In the genomic region with DNA sequence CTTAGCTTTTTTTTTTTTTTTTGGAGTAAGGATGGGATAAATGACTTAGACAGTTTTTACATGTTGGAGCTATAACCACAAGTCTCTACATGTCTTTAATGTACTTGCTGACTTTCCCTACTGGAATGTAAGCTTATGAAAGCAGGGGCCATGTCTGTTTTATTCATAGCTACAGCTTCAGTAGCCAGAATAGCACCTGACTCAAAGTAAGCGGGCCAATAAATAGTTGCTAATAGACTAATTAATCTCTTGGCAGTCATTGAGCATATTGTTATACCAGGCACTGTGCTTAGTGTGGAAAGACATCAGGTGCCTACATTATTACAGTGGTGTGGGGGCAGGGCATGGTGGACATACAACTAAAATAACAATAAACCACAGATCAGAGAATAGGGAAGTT, we compare ENCODE assay signal across 11 cellular contexts.
A peak's percentile ranks its signal among the peaks of the same experiment; 100 is the strongest.
DNase-seq lines count a peak whose midpoint lies in the region; ATAC-seq, FAIRE-seq and TF ChIP-seq lines count a peak whose summit lies in the region.
"Had no signal": no experiment of that assay in that cellular context is flagged by ENCODE, and none has a peak within 500 bp of the region (broad histone marks: within the 10 kb centered on the region; RNA-seq: fewer than 3 reads in every experiment).

No MANE protein-coding gene starts in this region.

- no peak for ATAC-seq in effector memory CD8-positive, alpha-beta T cell (replicated peaks)
- no peak for ATAC-seq in naive thymus-derived CD8-positive, alpha-beta T cell

- TF ChIP-seq CTCF in coronary artery (IDR thresholded peaks at IDR 0.05), result no peak

- POLR2A ChIA-PET in naive thymus-derived CD8-positive, alpha-beta T cell (lab: Charles Lee), result no interaction called here

- H3K27ac Mint-ChIP-seq in effector memory CD8-positive, alpha-beta T cell, result no peak overlapping the region
- H3K27ac Mint-ChIP-seq in naive thymus-derived CD8-positive, alpha-beta T cell, result peak overlapping the region in 1 of 10 donors; percentile 43

- no peak overlapping the region for H3K4me3 Mint-ChIP-seq in effector memory CD8-positive, alpha-beta T cell
- H3K4me3 Mint-ChIP-seq in naive thymus-derived CD8-positive, alpha-beta T cell, result no peak overlapping the region

- FAIRE-seq in HTR-8/SVneo (lab: Jason Lieb, UNC), result no peak

- H3K27ac ChIP-seq in coronary artery (peak overlapping the region; percentile 78 to 81), substantia nigra (ENCODE audit: low read depth, low read length, poor library complexity, severe bottlenecking) (peak overlapping the region; percentile 46)
- H3K27ac ChIP-seq: parathyroid adenoma had no signal

- H3K27me3 Mint-ChIP-seq in effector memory CD8-positive, alpha-beta T cell, result no peaks in the 10 kb centered on the region
- no peaks in the 10 kb centered on the region for H3K27me3 Mint-ChIP-seq in naive thymus-derived CD8-positive, alpha-beta T cell

- no peaks in the 10 kb centered on the region for H3K36me3 Mint-ChIP-seq in effector memory CD8-positive, alpha-beta T cell (ENCODE audit: insufficient read depth)
- H3K36me3 Mint-ChIP-seq in naive thymus-derived CD8-positive, alpha-beta T cell, result peaks cover 0 to 10% (median 8%) of the 10 kb centered on the region in 3 donors

- DNase-seq in M059J (ENCODE audit: low read depth) (peak; percentile 79), coronary artery (ENCODE audit: low spot score) (no peak), kidney glomerular epithelial cell (lab: John Stamatoyannopoulos, UW) (peak; percentile 10), substantia nigra (lab: John Stamatoyannopoulos, UW) (no peak), HTR-8/SVneo (ENCODE audit: insufficient read length, low spot score) (no peak)
- DNase-seq in activated CD4-positive, alpha-beta T cell treated with anti-CD3 and anti-CD28 coated beads, Interleukin-2, amount 50 U/mL, for 48 hours, result no peak
- DNase-seq in effector memory CD8-positive, alpha-beta T cell, result no peak
- no peak for DNase-seq in naive thymus-derived CD8-positive, alpha-beta T cell
- DNase-seq: activated naive CD4-positive, alpha-beta T cell; GF-D8 had no signal

- no peaks in the 10 kb centered on the region for H3K9me3 Mint-ChIP-seq in effector memory CD8-positive, alpha-beta T cell
- no peaks in the 10 kb centered on the region for H3K9me3 Mint-ChIP-seq in naive thymus-derived CD8-positive, alpha-beta T cell

- H3K4me1 Mint-ChIP-seq in effector memory CD8-positive, alpha-beta T cell (ENCODE audit: low read depth in 2 of 2), result peaks cover 0 to 3% of the 10 kb centered on the region in 2 donors
- peaks cover 16 to 32% (median 19%) of the 10 kb centered on the region in 4 donors for H3K4me1 Mint-ChIP-seq in naive thymus-derived CD8-positive, alpha-beta T cell

- no peak overlapping the region for H3K4me3 ChIP-seq in coronary artery

Comparison
In these comparisons a context has a peak if more than half of its experiments do, and no peak if none do; other contexts are left out.
1. DNase-seq: peak in M059J (single experiment) and kidney glomerular epithelial cell (single experiment); none in coronary artery (single experiment), substantia nigra (0 of 49), activated CD4-positive, alpha-beta T cell treated with anti-CD3 and anti-CD28 coated beads, Interleukin-2, amount 50 U/mL, for 48 hours (0 of 2), effector memory CD8-positive, alpha-beta T cell (0 of 3), naive thymus-derived CD8-positive, alpha-beta T cell (0 of 10) and HTR-8/SVneo (single experiment).